Comparison of ENCODE assay signal across 15 cellular contexts in the genomic region with DNA sequence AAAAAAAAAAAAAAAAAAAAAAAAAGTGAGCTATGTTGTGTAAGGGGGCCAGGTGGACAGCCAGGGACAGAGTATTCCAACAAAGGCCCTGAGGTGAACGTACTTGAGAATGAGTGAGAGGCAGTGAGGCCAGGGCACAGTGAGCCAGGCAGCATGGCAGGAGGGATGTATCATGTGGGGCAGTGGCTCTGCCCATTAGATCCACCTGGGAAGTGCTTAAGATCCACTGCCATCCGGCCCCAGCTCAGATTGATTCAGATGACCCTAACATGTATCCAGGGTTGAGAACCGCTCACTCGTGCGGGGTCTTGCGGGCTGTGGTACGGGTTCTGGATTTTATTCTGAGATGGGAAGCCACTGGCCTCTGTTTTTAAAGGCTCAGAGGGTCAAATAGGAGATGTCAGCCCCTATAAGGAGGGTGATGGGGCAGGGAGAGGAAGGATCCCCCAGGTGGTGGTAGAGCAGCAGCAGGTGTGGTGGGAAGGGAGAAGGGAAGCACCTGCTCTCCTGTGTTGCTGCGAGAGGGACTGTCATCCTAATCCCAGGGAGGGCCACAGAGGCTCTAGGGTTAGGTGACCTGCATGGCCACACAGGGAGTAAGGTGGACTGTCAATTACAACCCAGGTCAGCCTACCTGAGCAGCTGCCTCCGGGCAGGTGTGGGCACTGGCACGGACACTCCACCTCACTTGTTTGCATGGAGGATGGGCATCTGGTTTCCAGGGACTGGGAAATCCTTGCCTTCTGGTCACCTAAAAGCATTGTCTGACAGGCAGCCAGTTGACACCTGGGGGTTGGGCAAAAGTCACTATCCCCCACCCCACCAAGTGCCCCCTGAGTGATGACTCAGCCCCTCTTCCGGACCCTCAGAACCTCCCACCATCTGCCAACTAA. TPM values are rescaled to one million over a fixed set of nuclear protein-coding genes. Genes with fewer than 3 reads are reported as not detected.
DNase-seq lines count a peak whose midpoint lies in the region; ATAC-seq, FAIRE-seq and TF ChIP-seq lines count a peak whose summit lies in the region.
"Had no signal": no experiment of that assay in that cellular context is flagged by ENCODE, and none has a peak within 500 bp of the region (broad histone marks: within the 10 kb centered on the region; RNA-seq: fewer than 3 reads in every experiment).

No MANE protein-coding gene starts in this region.

- H3K4me1 ChIP-seq in HepG2 (ENCODE audit: insufficient read depth, low read length), result 0 out of 2 replicates have a peak, but pooled peaks cover 7% of the 10 kb centered on the region
- H3K4me1 ChIP-seq: gastroesophageal sphincter had no signal

- no peak overlapping the region for H3K9ac ChIP-seq in HepG2 (ENCODE audit: insufficient read depth, low read depth, low read length)

- POLR2A ChIA-PET in HepG2 (lab: Yijun Ruan, JAX), result no interaction called here

- WGBS in HepG2 (ENCODE audit: low lambda C conversion rate), result 55% methylated on average over 8 of the region's 11 CpGs

- no peak for TF ChIP-seq RAD21 in HepG2 (CRISPR knock-in tag; IDR thresholded peaks at IDR 0.05)

- H3K9me3 ChIP-seq in WERI-Rb-1 (ENCODE audit: severe bottlenecking) (peaks cover 2% of the 10 kb centered on the region), HepG2 (ENCODE audit: low read length) (no peaks in the 10 kb centered on the region)
- H3K9me3 ChIP-seq: gastroesophageal sphincter had no signal

- H3K4me2 ChIP-seq in HepG2 (ENCODE audit: low read depth, low read length), result no peak overlapping the region

- intact Hi-C loops in left ventricle myocardium superior (cut with micrococcal nuclease) (no loop called here), Right ventricle myocardium superior (cut with DNase I) (no loop called here), HepG2 (cut with micrococcal nuclease; ENCODE audit: unreplicated experiment) (no loop called here)

- no peak for TF ChIP-seq POLR2A in HepG2 (IDR thresholded peaks at IDR 0.05; ENCODE audit: insufficient read depth in 1 of 2, low read depth in 2 of 2, low read length in 2 of 2)

- no peak for TF ChIP-seq EP300 in HepG2 (IDR thresholded peaks at IDR 0.05; ENCODE audit: low read depth in 2 of 2, low read length in 2 of 2)
- TF ChIP-seq EP300 in HepG2 (CRISPR knock-in tag; IDR thresholded peaks at IDR 0.05; ENCODE audit: borderline replicate concordance), result no peak

- no peak overlapping the region for H3K27ac ChIP-seq in WERI-Rb-1
- H3K27ac ChIP-seq in HepG2 (ENCODE audit: extremely low read length, insufficient read depth, low read length), result no peak overlapping the region
- H3K27ac ChIP-seq: gastroesophageal sphincter had no signal

- H3K36me3 ChIP-seq in WERI-Rb-1, result no peaks in the 10 kb centered on the region
- H3K36me3 ChIP-seq in HepG2 (replicated peaks in 1 of 2; ENCODE audit: control insufficient read depth in 1 of 2, insufficient read depth in 2 of 2, low read length in 2 of 2), result no peaks in the 10 kb centered on the region

- H2AFZ ChIP-seq in HepG2 (ENCODE audit: low read length), result no peak overlapping the region

- no peak for FAIRE-seq in HepG2 (lab: Jason Lieb, UNC)
- FAIRE-seq: colon had no signal

- H3K4me3 ChIP-seq in WERI-Rb-1 (ENCODE audit: low read depth, low read length) (no peak overlapping the region), HepG2 (replicated peaks in 1 of 3; ENCODE audit: insufficient read depth in 1 of 3, low read depth in 2 of 3, low read length in 3 of 3) (no peak overlapping the region)
- H3K4me3 ChIP-seq: gastroesophageal sphincter had no signal

- H4K20me1 ChIP-seq in HepG2 (ENCODE audit: insufficient read depth, low read length), result peaks cover 2% of the 10 kb centered on the region; the same call in 1 of the 2 replicates

- DNase-seq in left ventricle myocardium superior, result no peak
- no peak for DNase-seq in Right ventricle myocardium superior
- DNase-seq in WERI-Rb-1, result peak; percentile 16
- no peak for DNase-seq in HepG2 (ENCODE audit: low spot score)
- peak; percentile 31 for DNase-seq in ureter (ENCODE audit: low spot score)
- no peak for DNase-seq in amniotic stem cell (lab: John Stamatoyannopoulos, UW)
- DNase-seq in NCI-H1092 treated with DMSO at 0.1 percent for 48 hours (lab: John Stamatoyannopoulos, UW), result no peak
- DNase-seq: activated CD4-positive, alpha-beta T cell treated with anti-CD3 and anti-CD28 coated beads, Interleukin-2, amount 50 U/mL, for 1 hour; NCI-H1436; NCI-H446 treated with DMSO at 0.1 percent for 48 hours; T1000 had no signal

- in situ Hi-C loops in HepG2 (cut with HindIII; ENCODE audit: extremely low pct_ligation_motif_present, low pct_unique_long_range_greater_than_20kb), result loop anchor here (5.0 kb wide), 1 partner anchor 46 kb away; no protein-coding TSS in a partner anchor

- ATAC-seq in left ventricle myocardium superior, result peak; percentile 8
- ATAC-seq in Right ventricle myocardium superior (ENCODE audit: poor library complexity), result no peak
- peak; percentile 17; the same call in 2 of the 3 replicates for ATAC-seq in HepG2
- ATAC-seq in GM19452 (IDR thresholded peaks at IDR 0.05; ENCODE audit: unreplicated experiment), result no peak
- ATAC-seq: gastroesophageal sphincter had no signal

- no TSS peak for BruUV-seq in HepG2 (replicated peaks; lab: Mats Ljungman, UMichigan)

- H3K27me3 ChIP-seq in WERI-Rb-1 (ENCODE audit: insufficient read depth, low read depth, severe bottlenecking), result peaks cover 86% of the 10 kb centered on the region
- peaks cover 5 to 20% of the 10 kb centered on the region in 2 experiments; a peak in 4 of 5 replicates for H3K27me3 ChIP-seq in HepG2 (ENCODE audit: control insufficient read depth in 1 of 2, insufficient read depth in 2 of 2, low read length in 2 of 2)

- H3K79me2 ChIP-seq in HepG2 (ENCODE audit: insufficient read depth, low read length), result no peaks in the 10 kb centered on the region

- TF ChIP-seq CTCF in WERI-Rb-1 (IDR thresholded peaks at IDR 0.05; ENCODE audit: low read depth, low read length) (no peak), HepG2 (CRISPR knock-in tag; IDR thresholded peaks at IDR 0.05) (no peak)

- CTCF ChIA-PET in HepG2 (lab: Yijun Ruan, JAX; ENCODE audit: low intra/inter-chr PET ratio, low total read pairs), result no interaction called here

TF ChIP-seq in HepG2, 621 proteins besides CTCF, POLR2A, EP300 and RAD21:
- TF ChIP-seq ZMYM2 (CRISPR knock-in tag; IDR thresholded peaks at IDR 0.05) (no peak), ZNF232 (CRISPR knock-in tag; IDR thresholded peaks at IDR 0.05; ENCODE audit: borderline replicate concordance) (no peak), ZSCAN29 (CRISPR knock-in tag; conservative IDR thresholded peaks at IDR 0.05) (no peak), CBX5 (CRISPR knock-in tag; IDR thresholded peaks at IDR 0.05; ENCODE audit: borderline replicate concordance) (no peak), KMT2B (CRISPR knock-in tag; IDR thresholded peaks at IDR 0.05) (no peak), KDM5B (CRISPR knock-in tag; IDR thresholded peaks at IDR 0.05; ENCODE audit: borderline replicate concordance) (no peak), ZNF780A (CRISPR knock-in tag; IDR thresholded peaks at IDR 0.05) (no peak)
TF ChIP-seq in HepG2: peak in this region for 0.

RNA-seq across cellular contexts. Expression of a gene that starts 31.6 kb away (rescaled TPM):
- total RNA-seq in left ventricle myocardium superior, result 209 TPM
- total RNA-seq in Right ventricle myocardium superior, result 172 TPM
- 3.2 and 6.4 TPM in 2 replicates for total RNA-seq in HepG2 (2016; rRNA removed; fragmentation: Illumina TruSeq; extraction: Trizol)
- 10.6 and 10.7 TPM in 2 replicates for total RNA-seq in HepG2 (2016; cell fraction: cytosol; rRNA removed; fragmentation: Illumina TruSeq; extraction: Trizol; ENCODE audit: low read depth)
- total RNA-seq in HepG2 (2016; cell fraction: insoluble cytoplasmic fraction; rRNA removed; fragmentation: Illumina TruSeq; extraction: Trizol), result 3.6 and 7.0 TPM in 2 replicates
- total RNA-seq in HepG2 (2016; cell fraction: membrane; rRNA removed; fragmentation: Illumina TruSeq; extraction: Trizol), result 8.3 and 10.4 TPM in 2 replicates
- total RNA-seq in HepG2 (2016; cell fraction: nucleus; rRNA removed; fragmentation: Illumina TruSeq; extraction: Trizol), result 8.2 and 10.1 TPM in 2 replicates
- 38.8 and 45.3 TPM in 2 replicates for polyA plus RNA-seq in HepG2 (2011; rRNA removed)
- polyA plus RNA-seq in HepG2 (2011; cell fraction: cytosol; rRNA removed), result 13.0 and 14.8 TPM in 2 replicates
- 224 and 255 TPM in 2 replicates for polyA plus RNA-seq in HepG2 (2011; cell fraction: nucleus; rRNA removed)
- polyA plus RNA-seq in HepG2 (2012), result 53.5 and 54.3 TPM in 2 replicates
- 5.2 and 5.9 TPM in 2 replicates for polyA plus RNA-seq in HepG2 (2016; cell fraction: cytosol; fragmentation: Illumina TruSeq; extraction: Trizol; ENCODE audit: low read depth)
- 6.0 and 9.4 TPM in 2 replicates for polyA plus RNA-seq in HepG2 (2016; cell fraction: insoluble cytoplasmic fraction; fragmentation: Illumina TruSeq; extraction: Trizol; ENCODE audit: low read depth)
- polyA plus RNA-seq in HepG2 (2016; cell fraction: membrane; fragmentation: Illumina TruSeq; extraction: Trizol; ENCODE audit: low read depth), result 11.2 and 12.4 TPM in 2 replicates
- polyA plus RNA-seq in HepG2 (2016; cell fraction: nucleus; fragmentation: Illumina TruSeq; extraction: Trizol; ENCODE audit: insufficient read depth, low read depth), result 33.1 and 35.8 TPM in 2 replicates
- polyA minus RNA-seq in HepG2 (2011; rRNA and poly(A)+ RNA removed; ENCODE audit: low replicate concordance), result 11.0 and 29.7 TPM in 2 replicates
- polyA minus RNA-seq in HepG2 (2011; cell fraction: cytosol; rRNA and poly(A)+ RNA removed), result 14.7 and 23.4 TPM in 2 replicates
- polyA minus RNA-seq in HepG2 (2011; cell fraction: nucleus; rRNA and poly(A)+ RNA removed), result 47.0 and 52.3 TPM in 2 replicates
- total RNA-seq in ureter, result 28.6 TPM
- polyA plus RNA-seq: neural cell had no signal

Comparison
In these comparisons a context has a peak if more than half of its experiments do, and no peak if none do; other contexts are left out.
1. ATAC-seq: peak in left ventricle myocardium superior (single experiment) and HepG2 (single experiment); none in Right ventricle myocardium superior (single experiment) and GM19452 (single experiment).
2. DNase-seq: peak in WERI-Rb-1 (single experiment) and ureter (single experiment); none in left ventricle myocardium superior (single experiment), Right ventricle myocardium superior (single experiment), HepG2 (single experiment), amniotic stem cell (single experiment) and NCI-H1092 treated with DMSO at 0.1 percent for 48 hours (single experiment).